Comparison of ENCODE assay signal across 13 cellular contexts in genomic region chr4:51853027-51853682, GRCh38. TPM values are rescaled to one million over a fixed set of nuclear protein-coding genes. Genes with fewer than 3 reads are reported as not detected.
A peak's percentile ranks its signal among the peaks of the same experiment; 100 is the strongest.
DNase-seq lines count a peak whose midpoint lies in the region; ATAC-seq and TF ChIP-seq lines count a peak whose summit lies in the region.
"Had no signal": no experiment of that assay in that cellular context is flagged by ENCODE, and none has a peak within 500 bp of the region (broad histone marks: within the 10 kb centered on the region; RNA-seq: fewer than 3 reads in every experiment).

No MANE protein-coding gene starts in this region.

- peak; percentile 64 to 72 for DNase-seq in Caco-2
- no peak for DNase-seq in Panc1 (ENCODE audit: low read depth, low spot score)
- DNase-seq in glutamatergic neuron = no peak
- no peak for DNase-seq in osteocyte (ENCODE audit: extremely low spot score, unreplicated experiment)
- DNase-seq in hepatic stellate cell (ENCODE audit: low spot score) = no peak
- DNase-seq in Ammon's horn (ENCODE audit: low spot score) = no peak
- DNase-seq in T-helper 17 cell = no peak
- no peak for DNase-seq in GM19238 (ENCODE audit: insufficient read length, low spot score)
- DNase-seq: cortex of kidney; DMS79 treated with DMSO at 0.1 percent for 48 hours; H7; NCI-H2227 treated with DMSO at 0.1 percent for 48 hours; stimulated activated CD8-positive, alpha-beta memory T cell treated with anti-CD3 and anti-CD28 coated beads, Interleukin-4, amount 100 ng/mL, for 48 hours had no signal

- H3K27ac ChIP-seq in Panc1 (ENCODE audit: low read length) = peak overlapping the region; percentile 44

- POLR2A ChIA-PET in Caco-2 (lab: Charles Lee) (interaction anchor here (0.5 to 1.3 kb wide), 3 partner anchors 8 to 14 kb away, joined by 3 to 4 read pairs (median 3); partner anchors contain the start of gene DCUN1D4), Panc1 (lab: Charles Lee) (no interaction called here)

- H3K9me3 ChIP-seq in Caco-2 (no peaks in the 10 kb centered on the region), Panc1 (ENCODE audit: control insufficient read depth, insufficient read depth, low read depth, low read length) (no peaks in the 10 kb centered on the region), T-helper 17 cell (ENCODE audit: control insufficient read depth, low read length, poor library complexity, severe bottlenecking) (no peaks in the 10 kb centered on the region)

- no peaks in the 10 kb centered on the region for H3K27me3 ChIP-seq in Caco-2 (replicated peaks; ENCODE audit: control insufficient read depth, insufficient read depth, low read length)
- no peaks in the 10 kb centered on the region for H3K27me3 ChIP-seq in Panc1 (ENCODE audit: control insufficient read depth, insufficient read depth, low read length)

- CTCF ChIA-PET in Caco-2 (lab: Charles Lee) (interaction anchor here (0.7 to 1.4 kb wide), 2 partner anchors 10 to 115 kb away, joined by 3 to 9 read pairs; partner anchors contain the start of gene DCUN1D4), Panc1 (lab: Charles Lee) (no interaction called here)

- H3K36me3 Mint-ChIP-seq in Caco-2 (ENCODE audit: insufficient read depth, unreplicated experiment) = peaks cover 23% of the 10 kb centered on the region
- peaks cover 2% of the 10 kb centered on the region for H3K36me3 Mint-ChIP-seq in glutamatergic neuron (ENCODE audit: unreplicated experiment)
- H3K36me3 Mint-ChIP-seq in osteocyte (ENCODE audit: unreplicated experiment) = peaks cover 3% of the 10 kb centered on the region
- H3K36me3 Mint-ChIP-seq in T-helper 17 cell (ENCODE audit: low read depth) = peaks cover 2% of the 10 kb centered on the region

- no peaks in the 10 kb centered on the region for H3K36me3 ChIP-seq in Caco-2 (ENCODE audit: control insufficient read depth, insufficient read depth, low read length)
- no peaks in the 10 kb centered on the region for H3K36me3 ChIP-seq in Panc1 (ENCODE audit: control insufficient read depth, insufficient read depth, low read length)

- TF ChIP-seq CTCF in Caco-2 (IDR thresholded peaks at IDR 0.05; ENCODE audit: insufficient read depth in 1 of 2, low read depth in 1 of 2, low read length in 1 of 2, severe bottlenecking in 1 of 2, unreplicated experiment in 1 of 2) = no peak
- no peak for TF ChIP-seq CTCF in Panc1 (IDR thresholded peaks at IDR 0.05)
- no peak for TF ChIP-seq CTCF in glutamatergic neuron (IDR thresholded peaks at IDR 0.05; ENCODE audit: partially characterized antibody, unreplicated experiment)
- no peak for TF ChIP-seq CTCF in osteocyte (IDR thresholded peaks at IDR 0.05)

- no peaks in the 10 kb centered on the region for H3K9me3 Mint-ChIP-seq in Caco-2 (ENCODE audit: unreplicated experiment)
- H3K9me3 Mint-ChIP-seq in glutamatergic neuron (ENCODE audit: unreplicated experiment) = peaks cover 2% of the 10 kb centered on the region
- no peaks in the 10 kb centered on the region for H3K9me3 Mint-ChIP-seq in osteocyte (ENCODE audit: unreplicated experiment)

- peak overlapping the region; percentile 96 for H3K27ac Mint-ChIP-seq in Caco-2 (ENCODE audit: unreplicated experiment)
- H3K27ac Mint-ChIP-seq in glutamatergic neuron (ENCODE audit: unreplicated experiment) = peak overlapping the region; percentile 46
- peak overlapping the region; percentile 42 for H3K27ac Mint-ChIP-seq in osteocyte (ENCODE audit: unreplicated experiment)
- H3K27ac Mint-ChIP-seq in T-helper 17 cell = no peak overlapping the region

- peak; percentile 70 for ATAC-seq in Panc1
- ATAC-seq in T-helper 17 cell = no peak

- in situ Hi-C loops in Panc1 (cut with HindIII; ENCODE audit: low pct_unique_long_range_greater_than_20kb, low sequenced_read_pairs) = no loop called here

- H3K4me1 Mint-ChIP-seq in Caco-2 (ENCODE audit: low read depth, unreplicated experiment) (peaks cover 56% of the 10 kb centered on the region), glutamatergic neuron (ENCODE audit: low read depth, unreplicated experiment) (peaks cover 53% of the 10 kb centered on the region), osteocyte (ENCODE audit: unreplicated experiment) (peaks cover 39% of the 10 kb centered on the region), T-helper 17 cell (peaks cover 48% of the 10 kb centered on the region)

- H3K27me3 Mint-ChIP-seq in Caco-2 (ENCODE audit: insufficient read depth, unreplicated experiment) = no peaks in the 10 kb centered on the region
- H3K27me3 Mint-ChIP-seq in glutamatergic neuron (ENCODE audit: unreplicated experiment) = peaks cover 2% of the 10 kb centered on the region
- H3K27me3 Mint-ChIP-seq in osteocyte (ENCODE audit: unreplicated experiment) = no peaks in the 10 kb centered on the region
- H3K27me3 Mint-ChIP-seq in T-helper 17 cell = no peaks in the 10 kb centered on the region

- H3K4me1 ChIP-seq in Caco-2 = peaks cover 26% of the 10 kb centered on the region
- H3K4me1 ChIP-seq in Panc1 (ENCODE audit: control insufficient read depth, insufficient read depth, low read length) = peaks cover 16% of the 10 kb centered on the region

- BruUV-seq in Caco-2 (replicated peaks; lab: Mats Ljungman, UMichigan) (TSS peak; percentile 90), Panc1 (replicated peaks; lab: Mats Ljungman, UMichigan) (no TSS peak)

- intact Hi-C loops in Caco-2 (cut with micrococcal nuclease; ENCODE audit: unreplicated experiment) (loop anchor here (1.0 kb wide), 1 partner anchor 9 kb away; no protein-coding TSS in a partner anchor), Panc1 (cut with micrococcal nuclease; ENCODE audit: unreplicated experiment) (no loop called here)

- no peak overlapping the region for H3K4me3 ChIP-seq in Caco-2 (ENCODE audit: low read depth, low read length)
- no peak overlapping the region for H3K4me3 ChIP-seq in Panc1 (ENCODE audit: low read depth in 2 of 2, low read length in 2 of 2)

- H3K4me3 Mint-ChIP-seq in Caco-2 (ENCODE audit: unreplicated experiment) (peak overlapping the region; percentile 67), glutamatergic neuron (ENCODE audit: unreplicated experiment) (no peak overlapping the region), osteocyte (ENCODE audit: unreplicated experiment) (no peak overlapping the region), T-helper 17 cell (no peak overlapping the region)

RNA-seq across cellular contexts. Expression of gene DCUN1D4, which starts 10.2 kb away (rescaled TPM):
- total RNA-seq in Caco-2 (2022) (42.8 TPM in 2 replicates), Panc1 (2021; ENCODE audit: unreplicated experiment) (64.6 TPM), glutamatergic neuron (ENCODE audit: unreplicated experiment) (86.9 TPM), osteocyte (50.8 and 52.3 TPM in 2 replicates), T-helper 17 cell (10 to 100 TPM; 30.7 to 39.1 TPM)
- polyA plus RNA-seq in Panc1 (2012; ENCODE audit: insufficient read length) = 34.1 TPM

Comparison
In these comparisons a context has a peak if more than half of its experiments do, and no peak if none do; other contexts are left out.
1. DNase-seq: peak in Caco-2 (2 of 2); none in Panc1 (single experiment), glutamatergic neuron (single experiment), osteocyte (single experiment), hepatic stellate cell (single experiment), Ammon's horn (single experiment), T-helper 17 cell (0 of 3) and GM19238 (single experiment).